ENCODE assay signal across 21 cellular contexts in genomic region chr1:12127206-12127810, GRCh38.
DNase-seq lines count a peak whose midpoint lies in the region; TF ChIP-seq lines count a peak whose summit lies in the region.
"Had no signal": no experiment of that assay in that cellular context is flagged by ENCODE, and none has a peak within 500 bp of the region (broad histone marks: within the 10 kb centered on the region; RNA-seq: fewer than 3 reads in every experiment).

No MANE protein-coding gene starts in this region.

- H3K36me3 ChIP-seq in OCI-LY3 (replicated peaks; ENCODE audit: low read depth, low read length) = no peaks in the 10 kb centered on the region
- H3K36me3 ChIP-seq: ascending aorta had no signal

- H3K27ac ChIP-seq in OCI-LY3 (ENCODE audit: low read length) = no peak overlapping the region
- H3K27ac ChIP-seq: ascending aorta, psoas muscle, SK-N-MC had no signal

- peak overlapping the region; percentile 66; the same call in 1 of the 2 replicates for H2AFZ ChIP-seq in OCI-LY3 (ENCODE audit: low read depth, low read length)

- no peak overlapping the region for H3K4me3 ChIP-seq in OCI-LY3 (ENCODE audit: low read length)
- H3K4me3 ChIP-seq: ascending aorta, SK-N-MC, smooth muscle cell had no signal

- 0 out of 2 replicates have a peak, but pooled peaks cover 2% of the 10 kb centered on the region for H3K27me3 ChIP-seq in OCI-LY3 (ENCODE audit: low read depth, low read length)
- H3K27me3 ChIP-seq: ascending aorta had no signal

- no peak for TF ChIP-seq CTCF in OCI-LY3 (IDR thresholded peaks at IDR 0.05; ENCODE audit: low read depth, low read length)
- no peak for TF ChIP-seq CTCF in GM10248 (IDR thresholded peaks at IDR 0.05; ENCODE audit: control extremely low read depth, extremely low read depth, low read depth, missing control alignments)

- H4K20me1 ChIP-seq in OCI-LY3 (ENCODE audit: insufficient read depth, low read length) = no peaks in the 10 kb centered on the region

- no peak overlapping the region for H3K9ac ChIP-seq in OCI-LY3 (ENCODE audit: low read length)

- H3K9me3 ChIP-seq in OCI-LY3 (ENCODE audit: insufficient read depth, low read length) = no peaks in the 10 kb centered on the region
- H3K9me3 ChIP-seq: ascending aorta, psoas muscle had no signal

- H3K79me2 ChIP-seq in OCI-LY3 (ENCODE audit: low read length) = no peaks in the 10 kb centered on the region

- H3K4me2 ChIP-seq in OCI-LY3 (ENCODE audit: low read length) = peak overlapping the region; percentile 27
- H3K4me2 ChIP-seq: smooth muscle cell had no signal

- peaks cover 25% of the 10 kb centered on the region for H3K4me1 ChIP-seq in OCI-LY3 (ENCODE audit: low read length)
- H3K4me1 ChIP-seq: psoas muscle had no signal

- peak; percentile 62 for DNase-seq in activated effector memory CD4-positive, alpha-beta T cell treated with anti-CD3 and anti-CD28 coated beads, Interleukin-2, amount 50 U/mL, for 16 hours
- no peak for DNase-seq in activated effector memory CD4-positive, alpha-beta T cell treated with Interleukin-2 at 50 U/mL for 16 hours
- peak; percentile 44 for DNase-seq in activated naive CD4-positive, alpha-beta T cell treated with anti-CD3 and anti-CD28 coated beads, Interleukin-2, amount 50 U/mL, for 16 hours
- peak; percentile 52 for DNase-seq in stimulated activated CD4-positive, alpha-beta T cell treated with anti-CD3 and anti-CD28 coated beads, Interleukin-4, amount 100 ng/mL, for 24 hours
- no peak for DNase-seq in central memory CD4-positive, alpha-beta T cell
- DNase-seq in GM10248 (ENCODE audit: extremely low spot score) (no peak), NCI-H1092 treated with DMSO at 0.1 percent for 48 hours (lab: John Stamatoyannopoulos, UW) (no peak)
- DNase-seq: activated CD8-positive, alpha-beta memory T cell treated with anti-CD3 and anti-CD28 coated beads, Interleukin-2, amount 50 U/mL, for 4 hours; COR-L47; EL; endodermal cell; NCI-H1417 treated with DMSO at 0.1 percent for 48 hours; NCI-H2171; NCI-H774; nephron progenitor cell; psoas muscle; substantia nigra had no signal

- POLR2A ChIA-PET in GM10248 (lab: Yijun Ruan, JAX) = no interaction called here

- CTCF ChIA-PET in GM10248 (lab: Yijun Ruan, JAX) = interaction anchor here (0.8 to 12.1 kb wide), 6 partner anchors 21 to 145 kb away, joined by 3 to 294 read pairs (median 6); no protein-coding TSS in a partner anchor

Comparison
In these comparisons a context has a peak if more than half of its experiments do, and no peak if none do; other contexts are left out.
1. DNase-seq: peak in activated effector memory CD4-positive, alpha-beta T cell treated with anti-CD3 and anti-CD28 coated beads, Interleukin-2, amount 50 U/mL, for 16 hours (single experiment), activated naive CD4-positive, alpha-beta T cell treated with anti-CD3 and anti-CD28 coated beads, Interleukin-2, amount 50 U/mL, for 16 hours (single experiment) and stimulated activated CD4-positive, alpha-beta T cell treated with anti-CD3 and anti-CD28 coated beads, Interleukin-4, amount 100 ng/mL, for 24 hours (single experiment); none in activated effector memory CD4-positive, alpha-beta T cell treated with Interleukin-2 at 50 U/mL for 16 hours (single experiment), central memory CD4-positive, alpha-beta T cell (single experiment), GM10248 (single experiment) and NCI-H1092 treated with DMSO at 0.1 percent for 48 hours (single experiment).